Comparison of ENCODE assay signal across 20 cellular contexts in the genomic region with DNA sequence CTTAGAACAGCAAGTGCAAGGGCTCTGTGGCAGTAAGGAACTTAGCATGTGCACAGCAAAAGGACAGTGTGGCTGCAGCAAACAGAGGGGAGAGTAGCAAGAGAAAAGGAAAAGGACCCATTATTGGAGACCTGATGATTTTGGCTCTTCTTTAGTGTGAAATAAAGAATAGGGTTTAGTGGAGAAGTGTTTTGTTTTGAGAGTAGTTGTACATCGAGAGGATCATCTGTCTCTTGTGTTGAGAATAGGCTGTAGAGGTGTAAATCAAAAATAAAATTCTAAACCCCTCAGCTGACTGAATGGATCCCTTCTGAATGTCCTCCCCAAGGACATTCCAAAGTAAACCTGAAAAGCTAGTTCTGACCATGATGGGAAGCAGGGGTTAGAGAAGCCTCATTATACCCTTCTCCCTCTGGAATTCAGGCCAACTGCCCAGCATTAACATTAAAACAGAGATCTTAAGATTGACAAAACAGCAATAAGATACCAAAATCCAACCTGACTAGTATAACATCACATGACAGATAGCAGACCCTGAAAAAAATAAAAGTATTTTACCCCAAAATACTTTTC.
DNase-seq lines count a peak whose midpoint lies in the region; ATAC-seq, FAIRE-seq and TF ChIP-seq lines count a peak whose summit lies in the region.
"Had no signal": no experiment of that assay in that cellular context is flagged by ENCODE, and none has a peak within 500 bp of the region (broad histone marks: within the 10 kb centered on the region; RNA-seq: fewer than 3 reads in every experiment).

No MANE protein-coding gene starts in this region.

- H3K18ac ChIP-seq in H9 (ENCODE audit: insufficient read length, low read depth, low read length) (no peak overlapping the region), H1 (ENCODE audit: extremely low read depth, low read length) (no peak overlapping the region), mesendoderm (ENCODE audit: low read length) (no peak overlapping the region)

- H3K4me2 ChIP-seq in H9 (ENCODE audit: insufficient read depth, insufficient read length, low read length) (no peak overlapping the region), H1 (ENCODE audit: insufficient read depth in 1 of 2, low read depth in 2 of 2, low read length in 2 of 2) (0 out of 4 replicates have a peak overlapping the region, but pooled peaks of 1 of the 2 experiments have one; percentile 4), mesendoderm (ENCODE audit: low read length) (no peak overlapping the region)
- H3K4me2 ChIP-seq: A549; BLaER1 treated with 17β-estradiol and CSF1 and Interleukin-3, amounts not matched to agents 10 nM and 100 nM had no signal

- H3K36me3 ChIP-seq in H1 (ENCODE audit: control insufficient read depth in 2 of 4, insufficient read depth in 4 of 4, low read length in 3 of 4) (no peaks in the 10 kb centered on the region), mesendoderm (ENCODE audit: control insufficient read depth, insufficient read depth, low read length) (no peaks in the 10 kb centered on the region)
- no peaks in the 10 kb centered on the region for H3K36me3 ChIP-seq in CD8-positive, alpha-beta T cell (ENCODE audit: insufficient read depth, low read length)
- H3K36me3 ChIP-seq: BE2C; BLaER1 treated with 17β-estradiol and CSF1 and Interleukin-3, amounts not matched to agents 10 nM and 100 nM; HAP-1 had no signal

- H4K5ac ChIP-seq in H9 (ENCODE audit: insufficient read length, low read depth, low read length), result no peak overlapping the region
- H4K5ac ChIP-seq in H1 (ENCODE audit: insufficient read length, low read depth, low read length), result no peak overlapping the region
- no peak overlapping the region for H4K5ac ChIP-seq in mesendoderm (ENCODE audit: low read length)

- H3K23me2 ChIP-seq in H9 (ENCODE audit: insufficient read length, low read depth, low read length, poor library complexity, severe bottlenecking), result no peaks in the 10 kb centered on the region
- H3K23me2 ChIP-seq in H1 (ENCODE audit: low read depth, low read length), result no peaks in the 10 kb centered on the region

- TF ChIP-seq EP300 in H1 (IDR thresholded peaks at IDR 0.05; ENCODE audit: borderline replicate concordance in 1 of 2, low read depth in 2 of 2, low read length in 2 of 2), result no peak

- no peaks in the 10 kb centered on the region for H3K9me3 ChIP-seq in H9 (ENCODE audit: control insufficient read depth, low read depth, low read length)
- no peaks in the 10 kb centered on the region for H3K9me3 ChIP-seq in H1 (ENCODE audit: insufficient read depth in 2 of 2, low read depth in 1 of 2, low read length in 1 of 2)
- H3K9me3 ChIP-seq in CD8-positive, alpha-beta T cell (ENCODE audit: low read length), result no peaks in the 10 kb centered on the region
- H3K9me3 ChIP-seq: A549; BE2C; BLaER1 treated with 17β-estradiol and CSF1 and Interleukin-3, amounts not matched to agents 10 nM and 100 nM; Caco-2; HAP-1 had no signal

- CTCF ChIA-PET in H1 (lab: Charles Lee; ENCODE audit: partially characterized antibody), result no interaction called here
- CTCF ChIA-PET in CD8-positive, alpha-beta T cell (lab: Charles Lee), result no interaction called here

- H2BK5ac ChIP-seq in H9 (ENCODE audit: insufficient read length, low read length), result no peak overlapping the region
- H2BK5ac ChIP-seq in H1 (ENCODE audit: low read depth, low read length), result peak overlapping the region; percentile 63; the same call in 1 of the 2 replicates
- peak overlapping the region; percentile 49 for H2BK5ac ChIP-seq in mesendoderm (ENCODE audit: low read length)

- intact Hi-C loops in CD8-positive, alpha-beta T cell (cut with DNase I, micrococcal nuclease), result no loop called here

- H3K9ac ChIP-seq in H9 (ENCODE audit: extremely low read depth, insufficient read length, low read length) (no peak overlapping the region), H1 (replicated peaks in 1 of 4; ENCODE audit: extremely low read depth in 1 of 4, low read depth in 3 of 4, low read length in 3 of 4) (no peak overlapping the region), mesendoderm (ENCODE audit: low read length) (no peak overlapping the region)
- H3K9ac ChIP-seq: BLaER1 treated with 17β-estradiol and CSF1 and Interleukin-3, amounts not matched to agents 10 nM and 100 nM had no signal

- no peak for TF ChIP-seq RAD21 in H1 (IDR thresholded peaks at IDR 0.05 in 1 of 2, conservative IDR thresholded peaks at IDR 0.05 in 1 of 2; ENCODE audit: low read depth in 2 of 2, low read length in 2 of 2)

- no peak for FAIRE-seq in H1 (lab: Jason Lieb, UNC)
- FAIRE-seq: A549, GM12892 had no signal

- H3T11ph ChIP-seq in H9 (ENCODE audit: low read length), result no peak overlapping the region

- 100% methylated on average over 1 of the region's 1 CpG for WGBS in H9 (ENCODE audit: extremely low coverage, insufficient read length, low lambda C conversion rate)
- WGBS in H1 (ENCODE audit: extremely low coverage in 1 of 2, insufficient coverage in 1 of 2, insufficient read length in 1 of 2, insufficient replicate concordance in 2 of 2, low coverage in 1 of 2, low lambda C conversion rate in 2 of 2, missing lambda C conversion rate in 1 of 2), 2 experiments, result 79% methylated on average over 1 of the region's 1 CpG; no CpG with 5 or more reads in 1 of the 2 experiments
- WGBS in mesendoderm (ENCODE audit: extremely low coverage, insufficient coverage, low lambda C conversion rate), result 100% methylated on average over 1 of the region's 1 CpG

- no peak overlapping the region for H2AK5ac ChIP-seq in H9 (ENCODE audit: insufficient read length, low read length)
- H2AK5ac ChIP-seq in H1 (ENCODE audit: low read depth, low read length), result no peak overlapping the region
- H2AK5ac ChIP-seq in mesendoderm (ENCODE audit: low read length), result no peak overlapping the region

- H3K79me1 ChIP-seq in H9 (ENCODE audit: insufficient read depth, low read depth, low read length, poor library complexity, severe bottlenecking), result no peaks in the 10 kb centered on the region
- H3K79me1 ChIP-seq in H1 (ENCODE audit: low read depth, low read length), result no peaks in the 10 kb centered on the region
- no peaks in the 10 kb centered on the region for H3K79me1 ChIP-seq in mesendoderm (ENCODE audit: low read length)

- no peak overlapping the region for H4K91ac ChIP-seq in H9 (ENCODE audit: insufficient read length, low read depth, low read length)
- no peak overlapping the region for H4K91ac ChIP-seq in H1 (replicated peaks; ENCODE audit: insufficient read length, low read length)

- H3K27me3 ChIP-seq in H9 (ENCODE audit: insufficient read depth, low read length) (no peaks in the 10 kb centered on the region), H1 (replicated peaks in 1 of 4; ENCODE audit: control insufficient read depth in 3 of 4, extremely low read depth in 1 of 4, insufficient read depth in 3 of 4, low read length in 3 of 4) (no peaks in the 10 kb centered on the region), mesendoderm (ENCODE audit: insufficient read depth, low read length, poor library complexity) (no peaks in the 10 kb centered on the region)
- H3K27me3 ChIP-seq in CD8-positive, alpha-beta T cell (ENCODE audit: insufficient read depth, low read length), result no peaks in the 10 kb centered on the region
- H3K27me3 ChIP-seq: BE2C; BLaER1 treated with 17β-estradiol and CSF1 and Interleukin-3, amounts not matched to agents 10 nM and 100 nM had no signal

- H3K23ac ChIP-seq in H9 (ENCODE audit: insufficient read length, low read depth, low read length) (no peak overlapping the region), H1 (ENCODE audit: insufficient read length) (no peak overlapping the region), mesendoderm (ENCODE audit: low read length) (no peak overlapping the region)

- H2BK15ac ChIP-seq in H9 (ENCODE audit: low read depth, low read length) (no peak overlapping the region), H1 (ENCODE audit: low read length) (no peak overlapping the region), mesendoderm (replicated peaks; ENCODE audit: low read depth) (no peak overlapping the region)

- peaks cover 0 to 2% (median 0%) of the 10 kb centered on the region in 3 experiments; a peak in 1 of 7 replicates for H3K36me3 Mint-ChIP-seq in H9 (ENCODE audit: insufficient read depth in 1 of 3, low read depth in 3 of 3)
- no peaks in the 10 kb centered on the region for H3K36me3 Mint-ChIP-seq in CD8-positive, alpha-beta T cell
- H3K36me3 Mint-ChIP-seq: CD4-positive, alpha-beta memory T cell had no signal

- H4K20me1 ChIP-seq in H9 (ENCODE audit: control insufficient read depth, insufficient read depth, insufficient read length) (no peaks in the 10 kb centered on the region), H1 (replicated peaks in 1 of 2; ENCODE audit: control insufficient read depth in 1 of 2, insufficient read depth in 2 of 2, low read length in 2 of 2) (no peaks in the 10 kb centered on the region)
- H4K20me1 ChIP-seq: BLaER1 treated with 17β-estradiol and CSF1 and Interleukin-3, amounts not matched to agents 10 nM and 100 nM had no signal

- no peak overlapping the region; a peak in 1 of 8 replicates for H3K4me3 ChIP-seq in H1 (ENCODE audit: extremely low read depth in 1 of 4, insufficient read depth in 2 of 4, low read depth in 3 of 4, low read length in 4 of 4)
- no peak overlapping the region for H3K4me3 ChIP-seq in mesendoderm (ENCODE audit: low read length)
- H3K4me3 ChIP-seq in CD8-positive, alpha-beta T cell (ENCODE audit: low read depth, low read length), result no peak overlapping the region
- H3K4me3 ChIP-seq: A549; BLaER1 treated with 17β-estradiol and CSF1 and Interleukin-3, amounts not matched to agents 10 nM and 100 nM; HAP-1 had no signal

- H3K79me2 ChIP-seq in H9 (ENCODE audit: insufficient read depth, low read length), result no peaks in the 10 kb centered on the region
- no peaks in the 10 kb centered on the region for H3K79me2 ChIP-seq in H1 (ENCODE audit: control insufficient read depth in 1 of 2, insufficient read depth in 2 of 2, low read length in 2 of 2)
- H3K79me2 ChIP-seq in mesendoderm (ENCODE audit: control insufficient read depth, insufficient read depth, low read length), result no peaks in the 10 kb centered on the region

- TF ChIP-seq CTCF in H9 (conservative IDR thresholded peaks at IDR 0.05) (no peak), H1 (IDR thresholded peaks at IDR 0.05; ENCODE audit: control extremely low read depth in 1 of 3, insufficient read depth in 1 of 3, low read depth in 1 of 3, low read length in 3 of 3) (no peak)
- no peak for TF ChIP-seq CTCF in CD8-positive, alpha-beta T cell (IDR thresholded peaks at IDR 0.05)

- no peaks in the 10 kb centered on the region; the same call in 1 of the 2 replicates for H3K27me3 Mint-ChIP-seq in H9 (ENCODE audit: low read depth)
- peaks cover 2% of the 10 kb centered on the region for H3K27me3 Mint-ChIP-seq in CD8-positive, alpha-beta T cell (ENCODE audit: low read depth)

- peak overlapping the region in 2 of 3 experiments; percentile 15 to 40; a peak in 3 of 7 replicates for H3K27ac Mint-ChIP-seq in H9
- H3K27ac Mint-ChIP-seq in CD8-positive, alpha-beta T cell, result no peak overlapping the region
- H3K27ac Mint-ChIP-seq: CD4-positive, alpha-beta memory T cell; HFFc6 had no signal

- no peak overlapping the region for H2AFZ ChIP-seq in H9 (ENCODE audit: low read length)
- H2AFZ ChIP-seq in H1 (ENCODE audit: low read length), result no peak overlapping the region

- DNase-seq in ELF-1 (ENCODE audit: low read depth, low spot score), result peak; percentile 37
- no peak for DNase-seq in H9
- no peak for DNase-seq in H1 (ENCODE audit: low read depth in 1 of 2, low spot score in 2 of 2)
- DNase-seq in mesendoderm, result peak; percentile 38
- no peak for DNase-seq in DMS 273 treated with DMSO at 0.1 percent for 48 hours (lab: John Stamatoyannopoulos, UW)
- no peak for DNase-seq in GF-D8 (lab: John Stamatoyannopoulos, UW)
- no peak for DNase-seq in CD8-positive, alpha-beta T cell
- DNase-seq: 8988T; ACHN; AML-193; BE2C; Caco-2; CD4-positive, alpha-beta memory T cell; DMS79; EL; HFFc6 had no signal

- H3K4ac ChIP-seq in H9 (ENCODE audit: low read depth, low read length) (no peak overlapping the region), H1 (replicated peaks; ENCODE audit: insufficient read length, low read depth, low read length) (no peak overlapping the region), mesendoderm (ENCODE audit: low read depth, low read length) (peak overlapping the region; percentile 79)

- H3K27ac ChIP-seq in H9 (ENCODE audit: insufficient read length, low read depth, low read length), result no peak overlapping the region
- H3K27ac ChIP-seq in H1 (ENCODE audit: low read depth, low read length), result no peak overlapping the region
- no peak overlapping the region for H3K27ac ChIP-seq in mesendoderm (ENCODE audit: low read depth, low read length)
- no peak overlapping the region for H3K27ac ChIP-seq in CD8-positive, alpha-beta T cell (ENCODE audit: low read depth, low read length)
- H3K27ac ChIP-seq: A549; BLaER1 treated with 17β-estradiol and CSF1 and Interleukin-3, amounts not matched to agents 10 nM and 100 nM had no signal

- H3K56ac ChIP-seq in H9 (ENCODE audit: insufficient read length, low read depth, low read length) (no peak overlapping the region), H1 (replicated peaks; ENCODE audit: insufficient read length, low read depth, low read length) (no peak overlapping the region), mesendoderm (ENCODE audit: low read length) (no peak overlapping the region)

- H3K4me3 Mint-ChIP-seq in H9, result no peak overlapping the region
- H3K4me3 Mint-ChIP-seq in CD8-positive, alpha-beta T cell, result no peak overlapping the region
- H3K4me3 Mint-ChIP-seq: CD4-positive, alpha-beta memory T cell; HFFc6 had no signal

- no peak for TF ChIP-seq POLR2A in H1 (IDR thresholded peaks at IDR 0.05; ENCODE audit: control extremely low read depth in 1 of 2, low read depth in 2 of 2, low read length in 2 of 2)

- H4K8ac ChIP-seq in H9 (replicated peaks; ENCODE audit: insufficient read length, low read depth, low read length) (no peak overlapping the region), H1 (ENCODE audit: extremely low read depth, insufficient read depth, low read length) (no peak overlapping the region), mesendoderm (ENCODE audit: low read depth, low read length) (no peak overlapping the region)

- POLR2A ChIA-PET in H1 (lab: Charles Lee; ENCODE audit: partially characterized antibody), result interaction anchor here (0.8 kb wide), 1 partner anchor 75 kb away, joined by 3 read pairs; no protein-coding TSS in a partner anchor
- POLR2A ChIA-PET in CD8-positive, alpha-beta T cell (lab: Charles Lee), result no interaction called here

- peaks cover 2% of the 10 kb centered on the region; the same call in 1 of the 2 replicates for H3K4me1 ChIP-seq in H9 (ENCODE audit: insufficient read depth, low read length)
- no peaks in the 10 kb centered on the region for H3K4me1 ChIP-seq in H1 (replicated peaks in 1 of 4; ENCODE audit: control insufficient read depth in 3 of 4, insufficient read depth in 4 of 4, low read length in 3 of 4)
- no peaks in the 10 kb centered on the region for H3K4me1 ChIP-seq in mesendoderm (ENCODE audit: control insufficient read depth, low read depth, low read length)
- no peaks in the 10 kb centered on the region for H3K4me1 ChIP-seq in CD8-positive, alpha-beta T cell (ENCODE audit: insufficient read depth, low read length)
- H3K4me1 ChIP-seq: A549; BE2C; BLaER1 treated with 17β-estradiol and CSF1 and Interleukin-3, amounts not matched to agents 10 nM and 100 nM; Caco-2; HAP-1 had no signal

- H2BK120ac ChIP-seq in H9 (ENCODE audit: low read depth, low read length, poor library complexity, severe bottlenecking), result no peak overlapping the region
- H2BK120ac ChIP-seq in H1 (replicated peaks; ENCODE audit: low read depth, low read length), result no peak overlapping the region
- no peak overlapping the region for H2BK120ac ChIP-seq in mesendoderm (ENCODE audit: low read depth, low read length)

- no peak overlapping the region for H2BK12ac ChIP-seq in H9 (ENCODE audit: insufficient read length, low read depth, low read length)
- 0 out of 2 replicates have a peak overlapping the region, but pooled peaks have one; percentile 78 for H2BK12ac ChIP-seq in H1 (ENCODE audit: low read depth, low read length)

- H3K14ac ChIP-seq in H9 (ENCODE audit: insufficient read depth, low read length) (no peak overlapping the region; the same call in 1 of the 2 replicates), H1 (ENCODE audit: insufficient read length) (no peak overlapping the region)

- no peaks in the 10 kb centered on the region for H3K9me3 Mint-ChIP-seq in H9
- no peaks in the 10 kb centered on the region for H3K9me3 Mint-ChIP-seq in CD8-positive, alpha-beta T cell
- H3K9me3 Mint-ChIP-seq: CD4-positive, alpha-beta memory T cell had no signal

- H2BK20ac ChIP-seq in H9 (ENCODE audit: low read depth, low read length, poor library complexity, severe bottlenecking), result no peak overlapping the region
- H2BK20ac ChIP-seq in H1 (ENCODE audit: low read length), result 0 out of 2 replicates have a peak overlapping the region, but pooled peaks have one; percentile 68

- ATAC-seq in CD8-positive, alpha-beta T cell, result no peak
- ATAC-seq: A549 had no signal

- peaks cover 15 to 17% of the 10 kb centered on the region in 2 experiments for H3K4me1 Mint-ChIP-seq in H9
- H3K4me1 Mint-ChIP-seq in CD8-positive, alpha-beta T cell (ENCODE audit: low read depth), result no peaks in the 10 kb centered on the region
- H3K4me1 Mint-ChIP-seq: CD4-positive, alpha-beta memory T cell had no signal

Comparison
In these comparisons a context has a peak if more than half of its experiments do, and no peak if none do; other contexts are left out.
1. DNase-seq: peak in ELF-1 (single experiment) and mesendoderm (single experiment); none in H9 (single experiment), H1 (0 of 2), DMS 273 treated with DMSO at 0.1 percent for 48 hours (single experiment), GF-D8 (single experiment) and CD8-positive, alpha-beta T cell (0 of 7).